8 cellular contexts compared by ENCODE assay signal in the genomic region with DNA sequence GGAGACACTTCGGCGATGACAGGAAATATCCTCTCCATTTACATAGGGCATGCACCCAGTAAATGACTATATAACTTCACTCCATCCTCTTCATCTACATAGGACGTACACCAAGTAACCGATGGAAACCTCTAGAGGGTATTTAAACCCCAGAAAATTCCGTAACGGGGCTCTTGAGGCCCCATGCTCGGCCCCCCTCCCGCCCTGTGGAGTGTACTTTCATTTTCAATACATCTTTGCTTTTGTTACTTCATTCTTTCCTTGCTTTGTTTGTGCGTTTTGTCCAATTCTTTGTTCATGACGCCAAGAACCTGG. TPM values are rescaled to one million over a fixed set of nuclear protein-coding genes. Genes with fewer than 3 reads are reported as not detected.
A peak's percentile ranks its signal among the peaks of the same experiment; 100 is the strongest.
DNase-seq lines count a peak whose midpoint lies in the region; ATAC-seq and TF ChIP-seq lines count a peak whose summit lies in the region.

No MANE protein-coding gene starts in this region.

- H2AFZ ChIP-seq in trophoblast cell (ENCODE audit: insufficient read depth, low read length, poor library complexity), result no peak overlapping the region

- H3K27ac ChIP-seq in HEK293 (ENCODE audit: extremely low read depth, low read depth, low read length) (no peak overlapping the region), right cardiac atrium (ENCODE audit: low read length) (peak overlapping the region; percentile 98), trophoblast cell (ENCODE audit: low read depth, low read length) (no peak overlapping the region)

- H3K27ac Mint-ChIP-seq in activated CD4-positive, alpha-beta memory T cell treated with anti-CD3 and anti-CD28 coated beads, Interleukin-2, amount 10 ng/mL, durations not matched to agents 7 days and 5 days, result no peak overlapping the region
- H3K27ac Mint-ChIP-seq in stimulated activated memory B cell treated with anti-CD40 and anti-IgM and Interleukin-4, amounts not matched to agents 10 μg/mL and 1 μg/mL and 100 μg/mL, for 72 hours, result no peak overlapping the region

- H3K79me2 ChIP-seq in trophoblast cell (ENCODE audit: control insufficient read depth, insufficient read depth, low read length, poor library complexity), result no peaks in the 10 kb centered on the region

- no peak overlapping the region for H3K4me2 ChIP-seq in trophoblast cell (ENCODE audit: low read length)

- DNase-seq in activated CD4-positive, alpha-beta memory T cell treated with anti-CD3 and anti-CD28 coated beads, Interleukin-2, amount 10 ng/mL, durations not matched to agents 7 days and 5 days, result peak; percentile 22
- DNase-seq in right cardiac atrium, result no peak
- no peak for DNase-seq in NCI-H526 (lab: John Stamatoyannopoulos, UW)
- no peak for DNase-seq in trophoblast cell
- DNase-seq in cortex of kidney (lab: John Stamatoyannopoulos, UW), result no peak

- 26% methylated on average over 10 of the region's 10 CpGs for WGBS in right cardiac atrium
- WGBS in trophoblast cell (ENCODE audit: extremely low coverage, insufficient coverage, insufficient read length), result no CpG with 5 or more reads among the region's 10 CpGs

- H3K4me3 ChIP-seq in HEK293 (ENCODE audit: low read depth, low read length), result peak overlapping the region; percentile 37
- peak overlapping the region; percentile 77 for H3K4me3 ChIP-seq in right cardiac atrium (ENCODE audit: low read length)
- H3K4me3 ChIP-seq in trophoblast cell (ENCODE audit: low read depth, low read length), result no peak overlapping the region

- peak overlapping the region; percentile 90 for H3K4me3 Mint-ChIP-seq in activated CD4-positive, alpha-beta memory T cell treated with anti-CD3 and anti-CD28 coated beads, Interleukin-2, amount 10 ng/mL, durations not matched to agents 7 days and 5 days
- H3K4me3 Mint-ChIP-seq in stimulated activated memory B cell treated with anti-CD40 and anti-IgM and Interleukin-4, amounts not matched to agents 10 μg/mL and 1 μg/mL and 100 μg/mL, for 72 hours, result peak overlapping the region; percentile 79

- H3K9me3 ChIP-seq in HEK293 (ENCODE audit: control insufficient read depth, insufficient read depth, low read depth, low read length) (no peaks in the 10 kb centered on the region), right cardiac atrium (ENCODE audit: control insufficient read depth, low read length) (no peaks in the 10 kb centered on the region), trophoblast cell (ENCODE audit: insufficient read depth, low read depth, low read length) (peaks cover 9% of the 10 kb centered on the region)

- intact Hi-C loops in right cardiac atrium (cut with DNase I), result loop anchor here in 1 of 4 donors (5.0 kb wide), 1 partner anchor 43 kb away; no protein-coding TSS in a partner anchor

- H3K18ac ChIP-seq in trophoblast cell (ENCODE audit: low read length), result no peak overlapping the region

- CTCF ChIA-PET in HEK293 (lab: Yijun Ruan, JAX), result interaction anchor here (0.6 to 1.9 kb wide), 9 partner anchors 9 to 297 kb away, joined by 3 to 8 read pairs (median 3); a partner anchor contains a TSS
- CTCF ChIA-PET in activated CD4-positive, alpha-beta memory T cell treated with anti-CD3 and anti-CD28 coated beads, Interleukin-2, amount 10 ng/mL, durations not matched to agents 7 days and 5 days (lab: Charles Lee), result interaction anchor here (0.8 to 3.0 kb wide), 8 partner anchors 11 to 68 kb away, joined by 3 to 31 read pairs (median 4); no protein-coding TSS in a partner anchor

- H2BK120ac ChIP-seq in trophoblast cell (ENCODE audit: insufficient read depth, low read length, poor library complexity), result no peak overlapping the region

- TF ChIP-seq CTCF in HEK293 (tag by site-specific recombination; IDR thresholded peaks at IDR 0.05), result no peak

- H2BK12ac ChIP-seq in trophoblast cell (ENCODE audit: low read length), result no peak overlapping the region

- no peak overlapping the region for H4K91ac ChIP-seq in trophoblast cell (ENCODE audit: low read depth, low read length)

- peaks cover 55% of the 10 kb centered on the region for H3K27me3 Mint-ChIP-seq in activated CD4-positive, alpha-beta memory T cell treated with anti-CD3 and anti-CD28 coated beads, Interleukin-2, amount 10 ng/mL, durations not matched to agents 7 days and 5 days
- peaks cover 41% of the 10 kb centered on the region for H3K27me3 Mint-ChIP-seq in stimulated activated memory B cell treated with anti-CD40 and anti-IgM and Interleukin-4, amounts not matched to agents 10 μg/mL and 1 μg/mL and 100 μg/mL, for 72 hours

- no peak overlapping the region for H4K8ac ChIP-seq in trophoblast cell (ENCODE audit: low read depth, low read length)

- H3K27me3 ChIP-seq in right cardiac atrium (ENCODE audit: control insufficient read depth, insufficient read depth) (no peaks in the 10 kb centered on the region), trophoblast cell (ENCODE audit: insufficient read depth, low read length) (peaks cover 32% of the 10 kb centered on the region)

- H4K12ac ChIP-seq in trophoblast cell (ENCODE audit: low read depth, low read length), result no peak overlapping the region

- POLR2A ChIA-PET in HEK293 (lab: Yijun Ruan, JAX), result no interaction called here
- POLR2A ChIA-PET in activated CD4-positive, alpha-beta memory T cell treated with anti-CD3 and anti-CD28 coated beads, Interleukin-2, amount 10 ng/mL, durations not matched to agents 7 days and 5 days (lab: Charles Lee), result no interaction called here

- H3K36me3 ChIP-seq in HEK293 (ENCODE audit: control insufficient read depth in 2 of 2, insufficient read depth in 1 of 2, low read length in 2 of 2), result no peaks in the 10 kb centered on the region
- H3K36me3 ChIP-seq in trophoblast cell (ENCODE audit: control insufficient read depth in 1 of 2, insufficient read depth in 2 of 2, low read length in 2 of 2), result no peaks in the 10 kb centered on the region

- no peak overlapping the region for H3K4ac ChIP-seq in trophoblast cell (ENCODE audit: low read depth, low read length)

- no peak overlapping the region for H3K23ac ChIP-seq in trophoblast cell (ENCODE audit: low read length)

- H3K4me1 Mint-ChIP-seq in activated CD4-positive, alpha-beta memory T cell treated with anti-CD3 and anti-CD28 coated beads, Interleukin-2, amount 10 ng/mL, durations not matched to agents 7 days and 5 days, result peaks cover 19% of the 10 kb centered on the region
- peaks cover 23% of the 10 kb centered on the region for H3K4me1 Mint-ChIP-seq in stimulated activated memory B cell treated with anti-CD40 and anti-IgM and Interleukin-4, amounts not matched to agents 10 μg/mL and 1 μg/mL and 100 μg/mL, for 72 hours

- no peaks in the 10 kb centered on the region for H3K36me3 Mint-ChIP-seq in activated CD4-positive, alpha-beta memory T cell treated with anti-CD3 and anti-CD28 coated beads, Interleukin-2, amount 10 ng/mL, durations not matched to agents 7 days and 5 days (ENCODE audit: low read depth)
- no peaks in the 10 kb centered on the region for H3K36me3 Mint-ChIP-seq in stimulated activated memory B cell treated with anti-CD40 and anti-IgM and Interleukin-4, amounts not matched to agents 10 μg/mL and 1 μg/mL and 100 μg/mL, for 72 hours

- H3K9me3 Mint-ChIP-seq in activated CD4-positive, alpha-beta memory T cell treated with anti-CD3 and anti-CD28 coated beads, Interleukin-2, amount 10 ng/mL, durations not matched to agents 7 days and 5 days, result no peaks in the 10 kb centered on the region
- peaks cover 3% of the 10 kb centered on the region for H3K9me3 Mint-ChIP-seq in stimulated activated memory B cell treated with anti-CD40 and anti-IgM and Interleukin-4, amounts not matched to agents 10 μg/mL and 1 μg/mL and 100 μg/mL, for 72 hours

- H3K79me1 ChIP-seq in trophoblast cell (ENCODE audit: low read length), result no peaks in the 10 kb centered on the region

- no peak overlapping the region for H2BK5ac ChIP-seq in trophoblast cell (ENCODE audit: low read depth, low read length, poor library complexity)

- H3K9ac ChIP-seq in trophoblast cell (ENCODE audit: low read length), result no peak overlapping the region

- H2AK5ac ChIP-seq in trophoblast cell (ENCODE audit: low read length), result no peak overlapping the region

- H3K4me1 ChIP-seq in HEK293 (ENCODE audit: control insufficient read depth, insufficient read depth, low read length) (0 out of 2 replicates have a peak, but pooled peaks cover 3% of the 10 kb centered on the region), right cardiac atrium (ENCODE audit: control insufficient read depth, insufficient read depth, low read length) (no peaks in the 10 kb centered on the region), trophoblast cell (ENCODE audit: control insufficient read depth in 1 of 2, insufficient read depth in 2 of 2, low read length in 2 of 2) (peaks cover 4 to 5% of the 10 kb centered on the region in 2 experiments)

- H3K14ac ChIP-seq in trophoblast cell (ENCODE audit: low read length), result no peak overlapping the region

- ATAC-seq in right cardiac atrium (no peak), GM21447 (IDR thresholded peaks at IDR 0.05; ENCODE audit: unreplicated experiment) (no peak)
- ATAC-seq in stimulated activated memory B cell treated with anti-CD40 and anti-IgM and Interleukin-4, amounts not matched to agents 10 μg/mL and 1 μg/mL and 100 μg/mL, for 72 hours, result no peak

TF ChIP-seq in HEK293, 187 proteins besides CTCF, POLR2A, EP300 and RAD21:
- TF ChIP-seq KLF16 (tag by site-specific recombination; IDR thresholded peaks at IDR 0.05) (no peak), SCRT1 (tag by site-specific recombination; IDR thresholded peaks at IDR 0.05; ENCODE audit: borderline replicate concordance) (0 out of 2 replicates have a peak, but pooled peaks have one; percentile 28), ZNF600 (tag by site-specific recombination; IDR thresholded peaks at IDR 0.05) (peak; percentile 49; the same call in 1 of the 2 replicates)

RNA-seq across cellular contexts. Expression of a gene that starts 7.5 kb away (rescaled TPM):
- total RNA-seq in activated CD4-positive, alpha-beta memory T cell treated with anti-CD3 and anti-CD28 coated beads, Interleukin-2, amount 10 ng/mL, durations not matched to agents 7 days and 5 days, result not detected
- 10 to 100 TPM; 38.0 to 80.8 (median 58.0) TPM for total RNA-seq in right cardiac atrium
- 52.7 TPM for polyA plus RNA-seq in right cardiac atrium
- polyA plus RNA-seq in trophoblast cell (2013), result not detected in 2 replicates

RNA-seq across cellular contexts. Expression of a gene that starts 47.7 kb away (rescaled TPM):
- total RNA-seq in activated CD4-positive, alpha-beta memory T cell treated with anti-CD3 and anti-CD28 coated beads, Interleukin-2, amount 10 ng/mL, durations not matched to agents 7 days and 5 days, result not detected
- total RNA-seq in right cardiac atrium, result 10 to 100 TPM; 23.4 to 42.2 (median 40.6) TPM
- polyA plus RNA-seq in right cardiac atrium, result 33.9 TPM
- 0.21 and 0.32 TPM in 2 replicates for polyA plus RNA-seq in trophoblast cell (2013)

Comparison
In these comparisons a context has a peak if more than half of its experiments do, and no peak if none do; other contexts are left out.
1. RNA of a gene that starts 7.5 kb away (total RNA-seq): 38.0 to 80.8 TPM in right cardiac atrium; not detected in activated CD4-positive, alpha-beta memory T cell treated with anti-CD3 and anti-CD28 coated beads, Interleukin-2, amount 10 ng/mL, durations not matched to agents 7 days and 5 days; every median in the first group is over 10 times any median in the second.
2. RNA of a gene that starts 47.7 kb away (total RNA-seq): 23.4 to 42.2 TPM in right cardiac atrium; not detected in activated CD4-positive, alpha-beta memory T cell treated with anti-CD3 and anti-CD28 coated beads, Interleukin-2, amount 10 ng/mL, durations not matched to agents 7 days and 5 days; every median in the first group is over 10 times any median in the second.